ENCODE assay signal across 1 cellular context in the genomic region with DNA sequence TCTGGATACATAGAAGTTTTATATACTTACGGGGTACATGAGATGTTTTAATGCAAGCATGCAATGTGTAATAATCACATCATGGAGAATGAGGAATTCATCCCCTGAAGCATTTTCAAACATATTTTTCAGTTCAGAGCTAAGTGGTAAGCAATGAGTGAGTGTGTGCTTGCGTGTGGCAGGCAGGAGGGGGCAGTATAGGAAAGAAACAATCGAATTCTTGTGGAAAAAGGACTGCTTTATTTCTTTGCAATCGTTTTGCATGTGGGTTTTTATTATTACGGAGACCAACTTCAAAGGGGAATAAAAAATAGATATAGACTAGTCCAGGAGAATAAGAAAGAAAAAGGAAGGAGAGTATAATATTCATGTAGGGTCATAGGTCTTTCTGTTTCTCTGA.
TF ChIP-seq lines count a peak whose summit lies in the region.

No MANE protein-coding gene starts in this region.

TF ChIP-seq in HepG2, 621 proteins besides CTCF, POLR2A, EP300 and RAD21 (continued from another document):
- TF ChIP-seq ZNF180 (CRISPR knock-in tag; IDR thresholded peaks at IDR 0.05; ENCODE audit: borderline replicate concordance, low read depth), result no peak
- no peak for TF ChIP-seq PRPF4 (IDR thresholded peaks at IDR 0.05; ENCODE audit: low read depth, low read length, poor library complexity, severe bottlenecking)
- TF ChIP-seq BORCS8-MEF2B (CRISPR knock-in tag; IDR thresholded peaks at IDR 0.05), result no peak
- no peak for TF ChIP-seq ATF1 (CRISPR knock-in tag; IDR thresholded peaks at IDR 0.05)
- TF ChIP-seq ZNF737 (CRISPR knock-in tag; IDR thresholded peaks at IDR 0.05; ENCODE audit: borderline replicate concordance), result no peak
- no peak for TF ChIP-seq TEAD2 (CRISPR knock-in tag; IDR thresholded peaks at IDR 0.05)
- no peak for TF ChIP-seq DRAP1 (CRISPR knock-in tag; IDR thresholded peaks at IDR 0.05)
- TF ChIP-seq ZBED4 (CRISPR knock-in tag; IDR thresholded peaks at IDR 0.05; ENCODE audit: borderline replicate concordance), result no peak
- no peak for TF ChIP-seq ZFYVE20 (CRISPR knock-in tag; IDR thresholded peaks at IDR 0.05; ENCODE audit: borderline replicate concordance, low read depth)
TF ChIP-seq in HepG2: peak in this region for 0.
